ENCODE assay signal across 2 cellular contexts in the genomic region with DNA sequence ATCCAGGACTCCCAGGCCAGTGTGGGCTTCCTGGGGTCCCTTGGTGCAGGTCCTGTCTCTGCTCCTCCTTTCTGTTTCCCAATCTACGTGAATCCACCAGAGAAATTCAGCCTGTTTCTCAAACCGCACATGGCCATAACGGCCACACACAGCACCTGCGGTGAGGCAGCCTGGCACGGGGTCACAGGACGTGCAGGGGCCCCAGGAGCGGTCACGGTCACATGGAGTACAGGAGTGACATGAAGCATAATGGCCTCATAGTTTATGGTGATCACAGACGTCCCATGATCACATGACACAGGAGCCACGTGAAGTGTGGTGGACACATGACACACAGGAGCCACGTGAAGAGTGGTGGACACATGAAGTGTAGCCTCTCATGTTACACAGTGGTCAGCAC.
A peak's percentile ranks its signal among the peaks of the same experiment; 100 is the strongest.
TF ChIP-seq lines count a peak whose summit lies in the region.

No MANE protein-coding gene starts in this region.

TF ChIP-seq in A549, 52 proteins besides CTCF, POLR2A, EP300 and RAD21 (continued from another document):
- TF ChIP-seq, protein P1, sequence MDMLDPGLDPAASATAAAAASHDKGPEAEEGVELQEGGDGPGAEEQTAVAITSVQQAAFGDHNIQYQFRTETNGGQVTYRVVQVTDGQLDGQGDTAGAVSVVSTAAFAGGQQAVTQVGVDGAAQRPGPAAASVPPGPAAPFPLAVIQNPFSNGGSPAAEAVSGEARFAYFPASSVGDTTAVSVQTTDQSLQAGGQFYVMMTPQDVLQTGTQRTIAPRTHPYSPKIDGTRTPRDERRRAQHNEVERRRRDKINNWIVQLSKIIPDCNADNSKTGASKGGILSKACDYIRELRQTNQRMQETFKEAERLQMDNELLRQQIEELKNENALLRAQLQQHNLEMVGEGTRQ (IDR thresholded peaks at IDR 0.05), result peak; percentile 76
- TF ChIP-seq HOXB13 (CRISPR knock-in tag; IDR thresholded peaks at IDR 0.05; ENCODE audit: low read depth), result no peak

TF ChIP-seq in Ishikawa, 13 proteins besides CTCF, POLR2A, EP300 and RAD21:
- TF ChIP-seq, protein P2, sequence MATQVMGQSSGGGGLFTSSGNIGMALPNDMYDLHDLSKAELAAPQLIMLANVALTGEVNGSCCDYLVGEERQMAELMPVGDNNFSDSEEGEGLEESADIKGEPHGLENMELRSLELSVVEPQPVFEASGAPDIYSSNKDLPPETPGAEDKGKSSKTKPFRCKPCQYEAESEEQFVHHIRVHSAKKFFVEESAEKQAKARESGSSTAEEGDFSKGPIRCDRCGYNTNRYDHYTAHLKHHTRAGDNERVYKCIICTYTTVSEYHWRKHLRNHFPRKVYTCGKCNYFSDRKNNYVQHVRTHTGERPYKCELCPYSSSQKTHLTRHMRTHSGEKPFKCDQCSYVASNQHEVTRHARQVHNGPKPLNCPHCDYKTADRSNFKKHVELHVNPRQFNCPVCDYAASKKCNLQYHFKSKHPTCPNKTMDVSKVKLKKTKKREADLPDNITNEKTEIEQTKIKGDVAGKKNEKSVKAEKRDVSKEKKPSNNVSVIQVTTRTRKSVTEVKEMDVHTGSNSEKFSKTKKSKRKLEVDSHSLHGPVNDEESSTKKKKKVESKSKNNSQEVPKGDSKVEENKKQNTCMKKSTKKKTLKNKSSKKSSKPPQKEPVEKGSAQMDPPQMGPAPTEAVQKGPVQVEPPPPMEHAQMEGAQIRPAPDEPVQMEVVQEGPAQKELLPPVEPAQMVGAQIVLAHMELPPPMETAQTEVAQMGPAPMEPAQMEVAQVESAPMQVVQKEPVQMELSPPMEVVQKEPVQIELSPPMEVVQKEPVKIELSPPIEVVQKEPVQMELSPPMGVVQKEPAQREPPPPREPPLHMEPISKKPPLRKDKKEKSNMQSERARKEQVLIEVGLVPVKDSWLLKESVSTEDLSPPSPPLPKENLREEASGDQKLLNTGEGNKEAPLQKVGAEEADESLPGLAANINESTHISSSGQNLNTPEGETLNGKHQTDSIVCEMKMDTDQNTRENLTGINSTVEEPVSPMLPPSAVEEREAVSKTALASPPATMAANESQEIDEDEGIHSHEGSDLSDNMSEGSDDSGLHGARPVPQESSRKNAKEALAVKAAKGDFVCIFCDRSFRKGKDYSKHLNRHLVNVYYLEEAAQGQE (IDR thresholded peaks at IDR 0.05; ENCODE audit: low read depth), result no peak
- TF ChIP-seq, protein P3, sequence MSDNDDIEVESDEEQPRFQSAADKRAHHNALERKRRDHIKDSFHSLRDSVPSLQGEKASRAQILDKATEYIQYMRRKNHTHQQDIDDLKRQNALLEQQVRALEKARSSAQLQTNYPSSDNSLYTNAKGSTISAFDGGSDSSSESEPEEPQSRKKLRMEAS (IDR thresholded peaks at IDR 0.05), result no peak
- TF ChIP-seq EGR1 (IDR thresholded peaks at IDR 0.05), result no peak
- TF ChIP-seq, protein P4, sequence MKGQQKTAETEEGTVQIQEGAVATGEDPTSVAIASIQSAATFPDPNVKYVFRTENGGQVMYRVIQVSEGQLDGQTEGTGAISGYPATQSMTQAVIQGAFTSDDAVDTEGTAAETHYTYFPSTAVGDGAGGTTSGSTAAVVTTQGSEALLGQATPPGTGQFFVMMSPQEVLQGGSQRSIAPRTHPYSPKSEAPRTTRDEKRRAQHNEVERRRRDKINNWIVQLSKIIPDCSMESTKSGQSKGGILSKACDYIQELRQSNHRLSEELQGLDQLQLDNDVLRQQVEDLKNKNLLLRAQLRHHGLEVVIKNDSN (IDR thresholded peaks at IDR 0.05), result peak; percentile 70
- TF ChIP-seq TEAD4 (IDR thresholded peaks at IDR 0.05), result no peak
